19 cellular contexts compared by ENCODE assay signal in genomic region chr9:95302471-95302870, GRCh38.
"Had no signal": no experiment of that assay in that cellular context is flagged by ENCODE, and none has a peak within 500 bp of the region (broad histone marks: within the 10 kb centered on the region; RNA-seq: fewer than 3 reads in every experiment).

No MANE protein-coding gene starts in this region.

- H3K27ac ChIP-seq: neural progenitor cell, ovary, right lobe of liver, suprapubic skin, WERI-Rb-1 had no signal

- H3K9me3 Mint-ChIP-seq: activated T-cell treated with anti-CD3 and anti-CD28 coated beads, Interleukin-2, amount 50 U/mL, for 4 hours; dendritic cell treated with granulocyte-macrophage colony-stimulating factor and Interleukin-4, amounts not matched to agents 40 ng/mL and 50 ng/mL, for 4 days; T-helper 2 cell treated with Interferon-gamma antibody and Interleukin-4, amounts not matched to agents 5 μg/mL and 100 μg/mL, for 36 hours; type B pancreatic cell had no signal

- H3K4me2 ChIP-seq: neural progenitor cell, smooth muscle cell had no signal

- H2AFZ ChIP-seq: neural progenitor cell had no signal

- DNase-seq: activated CD4-positive, alpha-beta T cell treated with anti-CD3 and anti-CD28 coated beads for 48 hours; activated effector memory CD4-positive, alpha-beta T cell treated with anti-CD3 and anti-CD28 coated beads, Interleukin-2, amount 50 U/mL, for 16 hours; activated T-cell treated with anti-CD3 and anti-CD28 coated beads, Interleukin-2, amount 50 U/mL, for 4 hours; aorta; islet precursor cell; midbrain; ovary; right lobe of liver; stimulated activated CD4-positive, alpha-beta T cell treated with anti-CD3 and anti-CD28 coated beads, Interleukin-4, amount 100 ng/mL, for 4 hours; stimulated activated CD8-positive, alpha-beta memory T cell treated with anti-CD3 and anti-CD28 coated beads, Interleukin-4, amount 100 ng/mL, for 48 hours; stimulated activated naive CD4-positive, alpha-beta T cell treated with Interleukin-2 at 50 U/mL for 16 hours; SW 1271; WERI-Rb-1 had no signal

- H3K4me3 Mint-ChIP-seq: activated T-cell treated with anti-CD3 and anti-CD28 coated beads, Interleukin-2, amount 50 U/mL, for 4 hours; dendritic cell treated with granulocyte-macrophage colony-stimulating factor and Interleukin-4, amounts not matched to agents 40 ng/mL and 50 ng/mL, for 4 days; neural progenitor cell; T-helper 2 cell treated with Interferon-gamma antibody and Interleukin-4, amounts not matched to agents 5 μg/mL and 100 μg/mL, for 36 hours; type B pancreatic cell had no signal

- H3K36me3 Mint-ChIP-seq: type B pancreatic cell had no signal

- H3K9me3 ChIP-seq: ovary, right lobe of liver, suprapubic skin had no signal

- H3K9ac ChIP-seq: neural progenitor cell had no signal

- H3K27me3 ChIP-seq: neural progenitor cell, ovary, right lobe of liver, suprapubic skin had no signal

- H3K36me3 ChIP-seq: neural progenitor cell, ovary, right lobe of liver, suprapubic skin, WERI-Rb-1 had no signal

- H3K27me3 Mint-ChIP-seq: dendritic cell treated with granulocyte-macrophage colony-stimulating factor and Interleukin-4, amounts not matched to agents 40 ng/mL and 50 ng/mL, for 4 days; type B pancreatic cell had no signal

- H3K4me3 ChIP-seq: neural progenitor cell, ovary, right lobe of liver, smooth muscle cell, suprapubic skin had no signal

- ATAC-seq: right lobe of liver had no signal

- H3K27ac Mint-ChIP-seq: dendritic cell treated with granulocyte-macrophage colony-stimulating factor and Interleukin-4, amounts not matched to agents 40 ng/mL and 50 ng/mL, for 4 days; neural progenitor cell; T-helper 2 cell treated with Interferon-gamma antibody and Interleukin-4, amounts not matched to agents 5 μg/mL and 100 μg/mL, for 36 hours; type B pancreatic cell had no signal
